ENCODE assay signal across 9 cellular contexts in genomic region chr10:13262433-13262832, GRCh38. TPM values are rescaled to one million over a fixed set of nuclear protein-coding genes. Genes with fewer than 3 reads are reported as not detected.
"Had no signal": no experiment of that assay in that cellular context is flagged by ENCODE, and none has a peak within 500 bp of the region (broad histone marks: within the 10 kb centered on the region; RNA-seq: fewer than 3 reads in every experiment).

No MANE protein-coding gene starts in this region.

- H3K4me3 ChIP-seq: GM12878 had no signal

- FAIRE-seq: G401.6, GM12878, GM12891, GM12892, GM18507, GM19239 had no signal

- ATAC-seq: GM12878 had no signal

- DNase-seq: GDM1, GF-D8 had no signal

RNA-seq across cellular contexts. Expression of gene UCMA, which starts 28.3 kb away (rescaled TPM):
- total RNA-seq: G401, GM12878 had no signal
